ENCODE assay signal across 11 cellular contexts in genomic region chr2:118197011-118197695, GRCh38.
DNase-seq lines count a peak whose midpoint lies in the region; ATAC-seq and TF ChIP-seq lines count a peak whose summit lies in the region.
"Had no signal": no experiment of that assay in that cellular context is flagged by ENCODE, and none has a peak within 500 bp of the region (broad histone marks: within the 10 kb centered on the region; RNA-seq: fewer than 3 reads in every experiment).

No MANE protein-coding gene starts in this region.

- intact Hi-C loops in OCI-LY7 (cut with micrococcal nuclease; ENCODE audit: unreplicated experiment) = no loop called here
- intact Hi-C loops in adrenal gland (cut with DNase I) = no loop called here

- no peaks in the 10 kb centered on the region for H4K20me1 ChIP-seq in OCI-LY7 (ENCODE audit: insufficient read depth, low read length)

- no peak overlapping the region for H3K4me3 ChIP-seq in OCI-LY7 (ENCODE audit: low read depth, low read length, poor library complexity, severe bottlenecking)
- H3K4me3 ChIP-seq in adrenal gland = no peak overlapping the region
- H3K4me3 ChIP-seq in effector memory CD4-positive, alpha-beta T cell (ENCODE audit: insufficient read depth, low read depth, low read length, poor library complexity, severe bottlenecking) = no peak overlapping the region

- no peaks in the 10 kb centered on the region for H3K4me1 ChIP-seq in OCI-LY7 (ENCODE audit: insufficient read depth, low read length, poor library complexity, severe bottlenecking)
- H3K4me1 ChIP-seq in adrenal gland (replicated peaks in 1 of 2) = no peaks in the 10 kb centered on the region
- no peaks in the 10 kb centered on the region for H3K4me1 ChIP-seq in effector memory CD4-positive, alpha-beta T cell (ENCODE audit: control insufficient read depth, insufficient read depth, low read length, poor library complexity, severe bottlenecking)

- POLR2A ChIA-PET in HEK293T (lab: Yijun Ruan, JAX) (interaction anchor here (1.6 kb wide), 1 partner anchor 11 kb away, joined by 4 read pairs; no protein-coding TSS in a partner anchor), OCI-LY7 (lab: Charles Lee) (interaction anchor here (1.1 kb wide), 1 partner anchor 10 kb away, joined by 6 read pairs; no protein-coding TSS in a partner anchor)

- WGBS in adrenal gland, 4 donors = 57 to 73% (median 66%) methylated on average over 3 of the region's 3 CpGs

- H3K4me2 ChIP-seq in OCI-LY7 (ENCODE audit: low read length) = no peak overlapping the region

- H3K79me2 ChIP-seq in OCI-LY7 (ENCODE audit: insufficient read depth, low read depth, low read length) = no peaks in the 10 kb centered on the region

- H3K27ac ChIP-seq in OCI-LY7 (ENCODE audit: low read depth, low read length, poor library complexity, severe bottlenecking) (no peak overlapping the region), adrenal gland (no peak overlapping the region)
- no peak overlapping the region for H3K27ac ChIP-seq in effector memory CD4-positive, alpha-beta T cell (ENCODE audit: insufficient read depth, low read length, poor library complexity, severe bottlenecking)

- no peak for TF ChIP-seq POLR2A in adrenal gland (IDR thresholded peaks at IDR 0.05)

- no peak overlapping the region for H2AFZ ChIP-seq in OCI-LY7 (ENCODE audit: low read length)

- TF ChIP-seq CTCF in OCI-LY7 (conservative IDR thresholded peaks at IDR 0.05; ENCODE audit: low read length) (no peak), adrenal gland (IDR thresholded peaks at IDR 0.05) (no peak)

- H3K9me2 ChIP-seq in OCI-LY7 (ENCODE audit: insufficient read depth, low read length) = no peaks in the 10 kb centered on the region

- H3K9me3 ChIP-seq in OCI-LY7 (ENCODE audit: low read length) (no peaks in the 10 kb centered on the region), adrenal gland (replicated peaks in 1 of 3) (no peaks in the 10 kb centered on the region)
- H3K9me3 ChIP-seq in effector memory CD4-positive, alpha-beta T cell (ENCODE audit: control insufficient read depth, low read length) = no peaks in the 10 kb centered on the region

- CTCF ChIA-PET in HEK293T (lab: Yijun Ruan, JAX) = interaction anchor here (0.5 kb wide), 1 partner anchor 659 kb away, joined by 3 read pairs; no protein-coding TSS in a partner anchor
- CTCF ChIA-PET in OCI-LY7 (lab: Charles Lee; ENCODE audit: unreplicated experiment) = no interaction called here

- H3K36me3 ChIP-seq in OCI-LY7 (ENCODE audit: insufficient read depth, low read length) (no peaks in the 10 kb centered on the region), adrenal gland (replicated peaks in 1 of 2) (no peaks in the 10 kb centered on the region)
- no peaks in the 10 kb centered on the region for H3K36me3 ChIP-seq in effector memory CD4-positive, alpha-beta T cell (ENCODE audit: control insufficient read depth, insufficient read depth, low read length)

- ATAC-seq in GM18861 (IDR thresholded peaks at IDR 0.05; ENCODE audit: unreplicated experiment) (peak; percentile 71), left lobe of liver (peak; percentile 65)
- ATAC-seq: effector memory CD8-positive, alpha-beta T cell; left colon; sciatic nerve; T-helper 17 cell had no signal

- no TSS peak for BruUV-seq in OCI-LY7 (replicated peaks; lab: Mats Ljungman, UMichigan)

- no peaks in the 10 kb centered on the region for H3K27me3 ChIP-seq in adrenal gland
- H3K27me3 ChIP-seq in effector memory CD4-positive, alpha-beta T cell (replicated peaks; ENCODE audit: control insufficient read depth, insufficient read depth, low read length, poor library complexity, severe bottlenecking) = no peaks in the 10 kb centered on the region

- DNase-seq in HEK293T (ENCODE audit: extremely low spot score) (peak; percentile 42), OCI-LY7 (ENCODE audit: low spot score) (peak; percentile 30), left lobe of liver (ENCODE audit: low spot score) (no peak), adrenal gland (no peak), HK-2 (ENCODE audit: unreplicated experiment) (no peak)
- no peak for DNase-seq in effector memory CD4-positive, alpha-beta T cell
- DNase-seq: effector memory CD8-positive, alpha-beta T cell; left colon; T-helper 17 cell had no signal

TF ChIP-seq in HEK293T, 16 proteins besides CTCF, POLR2A, EP300 and RAD21:
- no peak for TF ChIP-seq HDGF (IDR thresholded peaks at IDR 0.05; ENCODE audit: borderline replicate concordance)
- TF ChIP-seq FOXK2 (IDR thresholded peaks at IDR 0.05) = no peak
- TF ChIP-seq ZNF384 (IDR thresholded peaks at IDR 0.05) = no peak
- no peak for TF ChIP-seq NFRKB (IDR thresholded peaks at IDR 0.05)
- TF ChIP-seq ELF4 (IDR thresholded peaks at IDR 0.05) = no peak
- no peak for TF ChIP-seq L3MBTL2 (conservative IDR thresholded peaks at IDR 0.05)
- no peak for TF ChIP-seq LEF1 (IDR thresholded peaks at IDR 0.05; ENCODE audit: borderline replicate concordance)
- no peak for TF ChIP-seq ARNT (IDR thresholded peaks at IDR 0.05)
- no peak for TF ChIP-seq TARDBP (IDR thresholded peaks at IDR 0.05)
- no peak for TF ChIP-seq BHLHE40 (IDR thresholded peaks at IDR 0.05; ENCODE audit: borderline replicate concordance)
- no peak for TF ChIP-seq FOXM1 (IDR thresholded peaks at IDR 0.05; ENCODE audit: borderline replicate concordance)
- no peak for TF ChIP-seq SUZ12 (IDR thresholded peaks at IDR 0.05)
- TF ChIP-seq FOXA1 (IDR thresholded peaks at IDR 0.05) = no peak
- no peak for TF ChIP-seq SP1 (IDR thresholded peaks at IDR 0.05)
- no peak for TF ChIP-seq PKNOX1 (IDR thresholded peaks at IDR 0.05)
- TF ChIP-seq CTBP1 (IDR thresholded peaks at IDR 0.05; ENCODE audit: borderline replicate concordance) = no peak

Comparison
In these comparisons a context has a peak if more than half of its experiments do, and no peak if none do; other contexts are left out.
1. DNase-seq: peak in HEK293T (single experiment) and OCI-LY7 (single experiment); none in left lobe of liver (single experiment), adrenal gland (0 of 7), HK-2 (single experiment) and effector memory CD4-positive, alpha-beta T cell (0 of 3).